ENCODE assay signal across 15 cellular contexts in genomic region chr6:122432816-122433215, GRCh38.
DNase-seq lines count a peak whose midpoint lies in the region; ATAC-seq and TF ChIP-seq lines count a peak whose summit lies in the region.
"Had no signal": no experiment of that assay in that cellular context is flagged by ENCODE, and none has a peak within 500 bp of the region (broad histone marks: within the 10 kb centered on the region; RNA-seq: fewer than 3 reads in every experiment).

No MANE protein-coding gene starts in this region.

- no peak for TF ChIP-seq CTCF in WERI-Rb-1 (IDR thresholded peaks at IDR 0.05; ENCODE audit: low read depth, low read length)

- ATAC-seq in GM19035 (IDR thresholded peaks at IDR 0.05; ENCODE audit: unreplicated experiment) (peak; percentile 68), HG02938 (IDR thresholded peaks at IDR 0.05; ENCODE audit: unreplicated experiment) (peak; percentile 76), GM21423 (IDR thresholded peaks at IDR 0.05; ENCODE audit: unreplicated experiment) (no peak)
- ATAC-seq: stimulated activated memory B cell treated with anti-CD40 and anti-IgM and Interleukin-4, amounts not matched to agents 10 μg/mL and 1 μg/mL and 100 μg/mL, for 72 hours had no signal

- H3K27ac ChIP-seq in WERI-Rb-1, result no peak overlapping the region

- H3K27me3 ChIP-seq in WERI-Rb-1 (ENCODE audit: insufficient read depth, low read depth, severe bottlenecking), result no peaks in the 10 kb centered on the region

- no peak overlapping the region for H3K4me3 ChIP-seq in WERI-Rb-1 (ENCODE audit: low read depth, low read length)
- H3K4me3 ChIP-seq: lung had no signal

- peaks cover 79% of the 10 kb centered on the region for H3K36me3 ChIP-seq in WERI-Rb-1

- H3K9me3 ChIP-seq in WERI-Rb-1 (ENCODE audit: severe bottlenecking), result peaks cover 3% of the 10 kb centered on the region

- DNase-seq in ELR (ENCODE audit: low read depth) (peak; percentile 43), amniotic epithelial cell (ENCODE audit: low read depth) (peak; percentile 53), WERI-Rb-1 (no peak)
- no peak for DNase-seq in stimulated activated CD8-positive, alpha-beta memory T cell treated with anti-CD3 and anti-CD28 coated beads, Interleukin-4, amount 100 ng/mL, for 48 hours
- DNase-seq: activated CD4-positive, alpha-beta T cell treated with anti-CD3 and anti-CD28 coated beads, Interleukin-2, amount 10 ng/mL, durations not matched to agents 7 days and 5 days; activated effector memory CD4-positive, alpha-beta T cell treated with anti-CD3 and anti-CD28 coated beads, Interleukin-2, amount 50 U/mL, for 16 hours; NCI-H187; NCI-H774; RPMI8226; stimulated activated CD4-positive, alpha-beta T cell treated with anti-CD3 and anti-CD28 coated beads, Interleukin-4, amount 100 ng/mL, for 24 hours had no signal

Comparison
In these comparisons a context has a peak if more than half of its experiments do, and no peak if none do; other contexts are left out.
1. DNase-seq: peak in ELR (single experiment) and amniotic epithelial cell (single experiment); none in WERI-Rb-1 (single experiment) and stimulated activated CD8-positive, alpha-beta memory T cell treated with anti-CD3 and anti-CD28 coated beads, Interleukin-4, amount 100 ng/mL, for 48 hours (single experiment).